33 cellular contexts compared by ENCODE assay signal in the genomic region with DNA sequence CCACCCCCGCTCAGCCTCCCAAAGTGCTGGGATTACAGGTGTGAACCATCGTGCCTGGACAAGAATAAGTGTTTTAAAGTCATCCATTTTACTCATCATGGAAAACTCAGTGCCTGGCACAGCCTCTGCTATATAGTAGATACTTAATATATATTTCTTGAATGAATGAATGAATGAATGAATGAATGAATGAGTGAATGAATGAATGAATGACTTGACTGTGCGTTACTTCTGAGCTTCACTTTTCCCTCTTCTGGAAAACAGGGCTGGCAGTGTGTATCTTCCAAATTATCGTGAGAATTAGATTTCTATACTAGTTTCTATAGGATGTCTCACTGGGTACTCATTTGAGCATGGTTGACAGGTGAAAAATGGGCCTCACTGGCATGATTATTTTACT.
"Had no signal": no experiment of that assay in that cellular context is flagged by ENCODE, and none has a peak within 500 bp of the region (broad histone marks: within the 10 kb centered on the region; RNA-seq: fewer than 3 reads in every experiment).

No MANE protein-coding gene starts in this region.

- H3K27ac ChIP-seq: adrenal gland, ascending aorta, body of pancreas, brain microvascular endothelial cell, breast epithelium, cardiac muscle cell had no signal

- FAIRE-seq: astrocyte, bronchial epithelial cell had no signal

- ATAC-seq: activated naive CD4-positive, alpha-beta T cell treated with anti-CD3 and anti-CD28 coated beads, Interleukin-2, amount 50 U/mL, for 72 hours; activated naive CD8-positive, alpha-beta T cell treated with anti-CD3 and anti-CD28 coated beads, Interleukin-2, amount 50 U/mL, for 24 hours; activated T-cell treated with anti-CD3 and anti-CD28 coated beads, Interleukin-2, amount 50 U/mL, for 4 hours; activated T-cell treated with anti-CD3 and anti-CD28 coated beads, Interleukin-2, amount 50 U/mL, for 72 hours; activated T-helper 17 cell treated with anti-CD3 and anti-CD28 coated beads, Interleukin-2, amount 50 U/mL, for 72 hours; body of pancreas had no signal

- H3K4me1 ChIP-seq: adrenal gland, ascending aorta, body of pancreas, breast epithelium had no signal

- H3K9me3 ChIP-seq: adrenal gland, ascending aorta, body of pancreas, breast epithelium had no signal

- H3K36me3 ChIP-seq: adrenal gland, ascending aorta, brain microvascular endothelial cell, breast epithelium, cardiac muscle cell had no signal

- H3K27me3 ChIP-seq: adrenal gland, ascending aorta, body of pancreas, brain microvascular endothelial cell, breast epithelium, cardiac muscle cell had no signal

- DNase-seq: activated effector memory CD4-positive, alpha-beta T cell treated with anti-CD3 and anti-CD28 coated beads, Interleukin-2, amount 50 U/mL, for 16 hours; activated effector memory CD4-positive, alpha-beta T cell treated with Interleukin-2 at 50 U/mL for 16 hours; activated gamma-delta T cell; activated gamma-delta T cell treated with Interleukin-2 at 50 U/mL for 16 hours; activated naive CD4-positive, alpha-beta T cell; activated naive CD4-positive, alpha-beta T cell treated with anti-CD3 and anti-CD28 coated beads for 36 hours; activated naive CD4-positive, alpha-beta T cell treated with anti-CD3 and anti-CD28 coated beads, Interleukin-2, amount 10 ng/mL, durations not matched to agents 7 days and 5 days; activated naive CD4-positive, alpha-beta T cell treated with anti-CD3 and anti-CD28 coated beads, Interleukin-2, amount 50 U/mL, for 16 hours; activated naive CD4-positive, alpha-beta T cell treated with Interleukin-2 at 50 U/mL for 16 hours; activated naive CD8-positive, alpha-beta T cell treated with anti-CD3 and anti-CD28 coated beads for 36 hours; activated naive CD8-positive, alpha-beta T cell treated with anti-CD3 and anti-CD28 coated beads, Interleukin-2, amount 10 ng/mL, durations not matched to agents 7 days and 5 days; activated naive CD8-positive, alpha-beta T cell treated with anti-CD3 and anti-CD28 coated beads, Interleukin-2, amount 50 U/mL, for 24 hours; activated T-cell treated with anti-CD3 and anti-CD28 coated beads, Interleukin-2, amount 50 U/mL, for 24 hours; activated T-cell treated with anti-CD3 and anti-CD28 coated beads, Interleukin-2, amount 50 U/mL, for 4 hours; activated T-cell treated with anti-CD3 and anti-CD28 coated beads, Interleukin-2, amount 50 U/mL, for 48 hours; activated T-cell treated with anti-CD3 and anti-CD28 coated beads, Interleukin-2, amount 50 U/mL, for 72 hours; adrenal gland; amniotic stem cell; amygdala; anterior cingulate cortex; aorta; body of pancreas; brain microvascular endothelial cell; caudate nucleus; central memory CD4-positive, alpha-beta T cell; cerebellar nuclear complex had no signal

- H3K4me3 ChIP-seq: adrenal gland, ascending aorta, body of pancreas, breast epithelium, cardiac muscle cell had no signal
